11 cellular contexts compared by ENCODE assay signal in genomic region chr15:45573961-45574629, GRCh38. TPM values are rescaled to one million over a fixed set of nuclear protein-coding genes. Genes with fewer than 3 reads are reported as not detected.
DNase-seq lines count a peak whose midpoint lies in the region; ATAC-seq, FAIRE-seq and TF ChIP-seq lines count a peak whose summit lies in the region.
"Had no signal": no experiment of that assay in that cellular context is flagged by ENCODE, and none has a peak within 500 bp of the region (broad histone marks: within the 10 kb centered on the region; RNA-seq: fewer than 3 reads in every experiment).

No MANE protein-coding gene starts in this region.

- no peaks in the 10 kb centered on the region for H3K4me1 ChIP-seq in ovary (ENCODE audit: insufficient read depth)
- H3K4me1 ChIP-seq: upper lobe of left lung had no signal

- H3K9me3 ChIP-seq in ovary: no peaks in the 10 kb centered on the region
- H3K9me3 ChIP-seq: upper lobe of left lung had no signal

- no peak for TF ChIP-seq POLR2A in ovary (IDR thresholded peaks at IDR 0.05)

- ATAC-seq in GM21367 (IDR thresholded peaks at IDR 0.05; ENCODE audit: unreplicated experiment): no peak

- no peaks in the 10 kb centered on the region for H3K27me3 ChIP-seq in ovary
- H3K27me3 ChIP-seq: upper lobe of left lung had no signal

- no peak overlapping the region for H3K27ac ChIP-seq in ovary
- H3K27ac ChIP-seq: upper lobe of left lung had no signal

- H3K36me3 ChIP-seq in ovary: no peaks in the 10 kb centered on the region
- H3K36me3 ChIP-seq: upper lobe of left lung had no signal

- 80 to 83% (median 83%) methylated on average over 7 of the region's 7 CpGs for WGBS in ovary, 3 donors

- in situ Hi-C loops in SK-MEL-5 (cut with HindIII; ENCODE audit: low pct_unique_long_range_greater_than_20kb, low sequenced_read_pairs): no loop called here

- no peak overlapping the region for H3K4me3 ChIP-seq in fibroblast of the aortic adventitia (ENCODE audit: low read depth, low read length)
- no peak overlapping the region for H3K4me3 ChIP-seq in ovary
- H3K4me3 ChIP-seq: upper lobe of left lung had no signal

- peak; percentile 10 for DNase-seq in stimulated activated CD4-positive, alpha-beta T cell treated with anti-CD3 and anti-CD28 coated beads, Interleukin-1b, Interleukin-23, amount 100 ng/mL, for 48 hours
- no peak for DNase-seq in stimulated activated CD4-positive, alpha-beta T cell treated with anti-CD3 and anti-CD28 coated beads, Interleukin-4, amount 100 ng/mL, for 4 hours
- DNase-seq in SK-MEL-5 (ENCODE audit: low read depth, low spot score): peak; percentile 81
- peak; percentile 2 for DNase-seq in fibroblast of the aortic adventitia (ENCODE audit: low read depth)
- DNase-seq in NCI-H128 (lab: John Stamatoyannopoulos, UW; ENCODE audit: unreplicated experiment): no peak
- no peak for DNase-seq in ovary
- DNase-seq in frontal cortex (ENCODE audit: low spot score in 2 of 2): no peak
- DNase-seq: activated effector memory CD4-positive, alpha-beta T cell treated with anti-CD3 and anti-CD28 coated beads, Interleukin-2, amount 50 U/mL, for 16 hours had no signal

- TF ChIP-seq CTCF in fibroblast of the aortic adventitia (IDR thresholded peaks at IDR 0.05; ENCODE audit: insufficient read depth, low read length) (peak; percentile 37), ovary (IDR thresholded peaks at IDR 0.05) (no peak)

- FAIRE-seq in frontal cortex (lab: Jason Lieb, UNC): no peak
- FAIRE-seq: GM18507 had no signal

- TF ChIP-seq EP300 in ovary (IDR thresholded peaks at IDR 0.05): no peak

- intact Hi-C loops in ovary (cut with DNase I): no loop called here

RNA-seq across cellular contexts. Expression of gene BLOC1S6, which starts 13.1 kb away (rescaled TPM):
- 64.4 and 68.8 TPM in 2 replicates for total RNA-seq in SK-MEL-5 (2014; rRNA removed; shearing (Covaris generic))
- 38.6 and 64.3 TPM in 2 replicates for polyA plus RNA-seq in SK-MEL-5 (2015; cell fraction: cytosol; rRNA removed)
- 17.9 and 25.9 TPM in 2 replicates for polyA plus RNA-seq in SK-MEL-5 (2015; cell fraction: nucleus; rRNA removed)
- 105 and 107 TPM in 2 replicates for total RNA-seq in fibroblast of the aortic adventitia (ENCODE audit: low replicate concordance)
- 10 to 100 TPM; 34.1 to 58.3 (median 46.1) TPM for total RNA-seq in ovary
- 10 to 100 TPM; 28.8 to 32.2 TPM for polyA plus RNA-seq in ovary
- total RNA-seq in frontal cortex: 137 TPM

RNA-seq across cellular contexts. Expression of gene SLC30A4, which starts 51.5 kb away (rescaled TPM):
- 4.2 and 4.3 TPM in 2 replicates for total RNA-seq in SK-MEL-5 (2014; rRNA removed; shearing (Covaris generic))
- polyA plus RNA-seq in SK-MEL-5 (2015; cell fraction: cytosol; rRNA removed): 2.0 and 3.3 TPM in 2 replicates
- 2.2 and 3.7 TPM in 2 replicates for polyA plus RNA-seq in SK-MEL-5 (2015; cell fraction: nucleus; rRNA removed)
- 15.3 and 18.0 TPM in 2 replicates for total RNA-seq in fibroblast of the aortic adventitia (ENCODE audit: low replicate concordance)
- 10 to 100 TPM in 2 of 7 donors, 1 to 10 TPM in 5; 4.2 to 10.9 (median 8.8) TPM for total RNA-seq in ovary
- 1 to 10 TPM; 2.5 to 5.5 TPM for polyA plus RNA-seq in ovary
- 38.7 TPM for total RNA-seq in frontal cortex

Comparison
In these comparisons a context has a peak if more than half of its experiments do, and no peak if none do; other contexts are left out.
1. DNase-seq: peak in stimulated activated CD4-positive, alpha-beta T cell treated with anti-CD3 and anti-CD28 coated beads, Interleukin-1b, Interleukin-23, amount 100 ng/mL, for 48 hours (single experiment), SK-MEL-5 (single experiment) and fibroblast of the aortic adventitia (single experiment); none in stimulated activated CD4-positive, alpha-beta T cell treated with anti-CD3 and anti-CD28 coated beads, Interleukin-4, amount 100 ng/mL, for 4 hours (0 of 2), NCI-H128 (single experiment), ovary (0 of 5) and frontal cortex (0 of 2).